8 cellular contexts compared by ENCODE assay signal in the genomic region with DNA sequence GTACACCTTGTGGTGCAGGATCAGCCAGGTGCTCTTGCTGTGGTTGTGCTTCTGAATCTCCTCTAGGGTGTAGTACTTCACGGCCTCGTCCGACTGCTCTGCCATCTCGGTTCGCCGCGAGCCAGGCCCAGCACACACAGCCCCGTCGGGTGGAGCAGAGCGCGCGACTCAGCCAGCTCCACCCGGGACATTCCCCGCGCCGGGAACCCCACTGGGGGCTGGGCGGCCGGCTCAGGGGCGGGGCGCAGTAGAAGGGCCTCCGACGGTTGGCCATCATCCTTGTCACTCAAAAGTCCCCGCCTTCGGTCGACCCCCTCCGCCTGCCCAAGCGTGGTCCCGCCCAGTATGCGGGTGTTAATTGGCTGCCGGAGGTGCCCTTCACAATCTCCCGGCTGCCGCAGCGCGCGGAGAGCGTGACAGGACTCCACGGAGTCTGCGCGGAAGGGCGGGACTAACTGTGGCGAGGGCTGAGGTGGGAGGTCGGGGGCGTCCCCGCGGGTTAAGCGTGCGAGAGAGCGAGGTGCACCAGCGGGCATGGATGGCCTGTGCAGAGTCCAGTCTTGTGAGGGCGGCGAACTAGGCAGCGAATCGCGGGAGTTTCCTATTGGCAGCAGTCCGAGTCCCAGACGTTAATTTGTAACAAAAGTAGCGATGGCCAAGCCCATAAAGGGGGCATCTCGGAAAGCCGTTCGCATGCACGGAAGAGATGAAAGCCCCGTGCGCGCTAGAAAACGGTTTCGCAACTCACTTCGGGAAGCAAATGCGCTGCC. TPM values are rescaled to one million over a fixed set of nuclear protein-coding genes. Genes with fewer than 3 reads are reported as not detected.
A peak's percentile ranks its signal among the peaks of the same experiment; 100 is the strongest.
DNase-seq lines count a peak whose midpoint lies in the region; ATAC-seq, FAIRE-seq and TF ChIP-seq lines count a peak whose summit lies in the region.

A gene with protein sequence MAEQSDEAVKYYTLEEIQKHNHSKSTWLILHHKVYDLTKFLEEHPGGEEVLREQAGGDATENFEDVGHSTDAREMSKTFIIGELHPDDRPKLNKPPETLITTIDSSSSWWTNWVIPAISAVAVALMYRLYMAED (minus strand): TSS at position 193 of the 770 bp plus-strand sequence. CDS start 88 bp downstream, at position 105.

- peak in 1 of 2 experiments; percentile 46; a peak in 2 of 5 replicates for TF ChIP-seq EP300 in A549 (IDR thresholded peaks at IDR 0.05)

- no peaks in the 10 kb centered on the region for H3K79me2 ChIP-seq in keratinocyte (ENCODE audit: control insufficient read depth, insufficient read depth, low read length)

- TF ChIP-seq CTCF in A549 (IDR thresholded peaks at IDR 0.05) (no peak), keratinocyte (optimal IDR thresholded peaks at IDR 0.05 in 1 of 3, IDR thresholded peaks at IDR 0.05 in 1 of 3, conservative IDR thresholded peaks at IDR 0.05 in 1 of 3; ENCODE audit: extremely low read depth in 1 of 3, insufficient read depth in 2 of 3, low read length in 3 of 3) (peak in 2 of 3 experiments; percentile 6 to 28)

- peak within 1 kb of the TSS; percentile 67 for H3K9ac ChIP-seq in keratinocyte (ENCODE audit: control insufficient read depth, extremely low read depth, insufficient read depth, low read length)

- DNase-seq in A549 (ENCODE audit: low read depth in 1 of 2, low spot score in 1 of 2), result peak; percentile 94 to 95
- DNase-seq in NCI-H2227 treated with DMSO at 0.1 percent for 48 hours (lab: John Stamatoyannopoulos, UW), result peak; percentile 94
- DNase-seq in activated CD4-positive, CD25-positive, alpha-beta regulatory T cell treated with anti-CD3 and anti-CD28 coated beads, Interleukin-2, amount 50 U/mL, for 72 hours, result peak; percentile 99
- peak; percentile 89 to 97 for DNase-seq in cerebellar nuclear complex (lab: John Stamatoyannopoulos, UW)
- DNase-seq in keratinocyte (ENCODE audit: low read depth, low spot score), result peak; percentile 40
- peak; percentile 97 to 98 for DNase-seq in stimulated activated CD4-positive, alpha-beta T cell treated with anti-CD3 and anti-CD28 coated beads, Interleukin-15, amount 100 ng/mL, for 1 hour (ENCODE audit: low read depth in 1 of 2, low spot score in 1 of 2)

- H4K20me1 ChIP-seq in keratinocyte (ENCODE audit: control insufficient read depth, extremely low read depth, insufficient read depth, low read length), result no peaks in the 10 kb centered on the region

- H3K27ac ChIP-seq in A549 (peak within 1 kb of the TSS; percentile 91 to 95), keratinocyte (ENCODE audit: control insufficient read depth, insufficient read depth, low read length) (no peak within 1 kb of the TSS)

- dilution Hi-C loops in keratinocyte (cut with MboI; ENCODE audit: extremely low pct_ligation_motif_present, low sequenced_read_pairs), result no loop called here

- TF ChIP-seq POLR2A in A549 (IDR thresholded peaks at IDR 0.05; ENCODE audit: low read length) (peak; percentile 68), GM18526 (IDR thresholded peaks at IDR 0.05; ENCODE audit: extremely low read depth, insufficient read length) (peak; percentile 68)

- H2AFZ ChIP-seq in keratinocyte (ENCODE audit: control insufficient read depth, low read length), result peak within 1 kb of the TSS; percentile 97

- peaks cover 49% of the 10 kb centered on the region for H3K4me1 ChIP-seq in A549
- no peaks in the 10 kb centered on the region for H3K4me1 ChIP-seq in keratinocyte (ENCODE audit: control insufficient read depth, extremely low read depth, insufficient read depth, low read length)

- POLR2A ChIA-PET in A549 (lab: Yijun Ruan, JAX), result no interaction called here

- WGBS in A549 (ENCODE audit: missing lambda C conversion rate), result 0% methylated on average over 14 of the region's 68 CpGs

- no peaks in the 10 kb centered on the region for H3K36me3 ChIP-seq in keratinocyte (ENCODE audit: control insufficient read depth in 2 of 2, extremely low read depth in 1 of 2, insufficient read depth in 2 of 2, low read length in 2 of 2)

- peak; percentile 98 for ATAC-seq in A549
- ATAC-seq in HG03097 (IDR thresholded peaks at IDR 0.05; ENCODE audit: low FRiP score, unreplicated experiment), result peak; percentile 100

- H3K4me3 ChIP-seq in A549 (peak within 1 kb of the TSS; percentile 99), keratinocyte (ENCODE audit: control insufficient read depth in 2 of 3, extremely low read depth in 1 of 3, insufficient read depth in 2 of 3, low read depth in 1 of 3, low read length in 3 of 3) (peak within 1 kb of the TSS; percentile 71 to 92 (median 79))

- TF ChIP-seq RAD21 in A549 (conservative IDR thresholded peaks at IDR 0.05 in 1 of 2, IDR thresholded peaks at IDR 0.05 in 1 of 2), result no peak

- peak within 1 kb of the TSS; percentile 97 for H3K4me2 ChIP-seq in A549
- peak within 1 kb of the TSS; percentile 85 for H3K4me2 ChIP-seq in keratinocyte (ENCODE audit: control insufficient read depth, extremely low read depth, insufficient read depth, low read depth, low read length)

- H3K9me3 ChIP-seq in A549, result no peaks in the 10 kb centered on the region
- H3K9me3 ChIP-seq in keratinocyte (ENCODE audit: control insufficient read depth, low read depth, low read length), result no peaks in the 10 kb centered on the region

- H3K9me1 ChIP-seq in keratinocyte (ENCODE audit: control insufficient read depth, extremely low read depth, insufficient read depth, low read length), result no peaks in the 10 kb centered on the region

- no peak for FAIRE-seq in A549 (lab: Jason Lieb, UNC)
- no peak for FAIRE-seq in keratinocyte (lab: Jason Lieb, UNC)

- CTCF ChIA-PET in A549 (lab: Yijun Ruan, JAX), result no interaction called here

- H3K27me3 ChIP-seq in keratinocyte (ENCODE audit: control insufficient read depth, extremely low read depth, insufficient read depth, low read length), result no peaks in the 10 kb centered on the region

TF ChIP-seq in A549, 52 proteins besides CTCF, POLR2A, EP300 and RAD21:
- TF ChIP-seq, protein P1, sequence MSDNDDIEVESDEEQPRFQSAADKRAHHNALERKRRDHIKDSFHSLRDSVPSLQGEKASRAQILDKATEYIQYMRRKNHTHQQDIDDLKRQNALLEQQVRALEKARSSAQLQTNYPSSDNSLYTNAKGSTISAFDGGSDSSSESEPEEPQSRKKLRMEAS (IDR thresholded peaks at IDR 0.05), result peak; percentile 76
- TF ChIP-seq, protein P2, sequence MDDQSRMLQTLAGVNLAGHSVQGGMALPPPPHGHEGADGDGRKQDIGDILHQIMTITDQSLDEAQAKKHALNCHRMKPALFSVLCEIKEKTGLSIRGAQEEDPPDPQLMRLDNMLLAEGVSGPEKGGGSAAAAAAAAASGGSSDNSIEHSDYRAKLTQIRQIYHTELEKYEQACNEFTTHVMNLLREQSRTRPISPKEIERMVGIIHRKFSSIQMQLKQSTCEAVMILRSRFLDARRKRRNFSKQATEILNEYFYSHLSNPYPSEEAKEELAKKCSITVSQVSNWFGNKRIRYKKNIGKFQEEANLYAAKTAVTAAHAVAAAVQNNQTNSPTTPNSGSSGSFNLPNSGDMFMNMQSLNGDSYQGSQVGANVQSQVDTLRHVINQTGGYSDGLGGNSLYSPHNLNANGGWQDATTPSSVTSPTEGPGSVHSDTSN (IDR thresholded peaks at IDR 0.05), result peak; percentile 96
- TF ChIP-seq CEBPB (IDR thresholded peaks at IDR 0.05), result peak; percentile 73 to 91
- no peak for TF ChIP-seq RNF2 (IDR thresholded peaks at IDR 0.05; ENCODE audit: borderline replicate concordance, low read depth)
- peak in 1 of 2 experiments; percentile 42; a peak in 1 of 5 replicates for TF ChIP-seq JUN (IDR thresholded peaks at IDR 0.05)
- peak; percentile 31; the same call in 1 of the 2 replicates for TF ChIP-seq GATA3 (IDR thresholded peaks at IDR 0.05; ENCODE audit: borderline replicate concordance)
- no peak for TF ChIP-seq EHF (CRISPR knock-in tag; IDR thresholded peaks at IDR 0.05)
- no peak for TF ChIP-seq CHD4 (IDR thresholded peaks at IDR 0.05; ENCODE audit: borderline replicate concordance)
- TF ChIP-seq ZNF302 (CRISPR knock-in tag; IDR thresholded peaks at IDR 0.05), result no peak
- no peak for TF ChIP-seq NR3C1 (IDR thresholded peaks at IDR 0.05)
- TF ChIP-seq, protein P3, sequence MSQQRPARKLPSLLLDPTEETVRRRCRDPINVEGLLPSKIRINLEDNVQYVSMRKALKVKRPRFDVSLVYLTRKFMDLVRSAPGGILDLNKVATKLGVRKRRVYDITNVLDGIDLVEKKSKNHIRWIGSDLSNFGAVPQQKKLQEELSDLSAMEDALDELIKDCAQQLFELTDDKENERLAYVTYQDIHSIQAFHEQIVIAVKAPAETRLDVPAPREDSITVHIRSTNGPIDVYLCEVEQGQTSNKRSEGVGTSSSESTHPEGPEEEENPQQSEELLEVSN (IDR thresholded peaks at IDR 0.05; ENCODE audit: borderline replicate concordance, low read depth), result peak; percentile 71
- TF ChIP-seq CBX8 (IDR thresholded peaks at IDR 0.05), result no peak

RNA-seq across cellular contexts. Expression of the gene that starts here (rescaled TPM):
- polyA plus RNA-seq in A549 (2011; rRNA removed) (132 and 134 TPM in 2 replicates), A549 (2017; fragmentation: RNase III; extraction: RNeasy Plus Mini Kit Qiagen cat#74134 plus additional on column Dnase treatment) (227 to 287 TPM (median 267 TPM) in 3 replicates), keratinocyte (42.2 to 49.4 TPM (median 42.6 TPM) in 3 replicates)
- 112 and 145 TPM in 2 replicates for polyA plus RNA-seq in A549 (2012; cell fraction: cytosol; rRNA removed)
- polyA plus RNA-seq in A549 (2012; cell fraction: nucleus; rRNA removed), result 49.4 and 73.1 TPM in 2 replicates
- polyA minus RNA-seq in A549 (2011; rRNA and poly(A)+ RNA removed), result 38.3 and 46.0 TPM in 2 replicates
- 21.2 TPM for polyA plus RNA-seq in keratinocyte (2011; ENCODE audit: low read depth)
- polyA plus RNA-seq in keratinocyte (2011; cell fraction: cytosol; rRNA removed), result 31.7 and 38.7 TPM in 2 replicates
- polyA plus RNA-seq in keratinocyte (2011; cell fraction: nucleus; rRNA removed), result 13.9 and 20.7 TPM in 2 replicates
- polyA plus RNA-seq in keratinocyte (2012; ENCODE audit: low replicate concordance), result 33.7 and 62.8 TPM in 2 replicates
- polyA minus RNA-seq in keratinocyte, result 8.3 to 12.6 TPM (median 11.9 TPM) in 3 replicates
- polyA minus RNA-seq in keratinocyte (2011; cell fraction: cytosol; rRNA and poly(A)+ RNA removed), result 24.6 TPM
- 1.1 and 3.3 TPM in 2 replicates for polyA minus RNA-seq in keratinocyte (2011; cell fraction: nucleus; rRNA and poly(A)+ RNA removed)

Comparison
In these comparisons a context has a peak if more than half of its experiments do, and no peak if none do; other contexts are left out.
1. DNase-seq: peak in every context shown above with its lines; median percentile 99 in activated CD4-positive, CD25-positive, alpha-beta regulatory T cell treated with anti-CD3 and anti-CD28 coated beads, Interleukin-2, amount 50 U/mL, for 72 hours; 98 in stimulated activated CD4-positive, alpha-beta T cell treated with anti-CD3 and anti-CD28 coated beads, Interleukin-15, amount 100 ng/mL, for 1 hour; 94 in A549; 94 in NCI-H2227 treated with DMSO at 0.1 percent for 48 hours; 93 in cerebellar nuclear complex; 40 in keratinocyte.